1 cellular context compared by ENCODE assay signal in genomic region chr2:9043491-9043890, GRCh38.
TF ChIP-seq lines count a peak whose summit lies in the region.
"Not testable (repeated sequence)": the region's sequence is repeated elsewhere in the genome, so short reads cannot be mapped to it uniquely, and the experiment has no call there.

No MANE protein-coding gene starts in this region.

- H3K36me3 ChIP-seq in HEK293 (ENCODE audit: control insufficient read depth in 2 of 2, insufficient read depth in 1 of 2, low read length in 2 of 2): not testable (repeated sequence)

- not testable (repeated sequence) for H3K27ac ChIP-seq in HEK293 (ENCODE audit: extremely low read depth, low read depth, low read length)

- CTCF ChIA-PET in HEK293 (lab: Yijun Ruan, JAX): not testable (repeated sequence)

- POLR2A ChIA-PET in HEK293 (lab: Yijun Ruan, JAX): not testable (repeated sequence)

- not testable (repeated sequence) for H3K4me1 ChIP-seq in HEK293 (ENCODE audit: control insufficient read depth, insufficient read depth, low read length)

- not testable (repeated sequence) for H3K4me3 ChIP-seq in HEK293 (ENCODE audit: low read depth, low read length)

- not testable (repeated sequence) for TF ChIP-seq CTCF in HEK293 (tag by site-specific recombination; IDR thresholded peaks at IDR 0.05)

- not testable (repeated sequence) for H3K9me3 ChIP-seq in HEK293 (ENCODE audit: control insufficient read depth, insufficient read depth, low read depth, low read length)

TF ChIP-seq in HEK293, 187 proteins besides CTCF, POLR2A, EP300 and RAD21:
- TF ChIP-seq ZNF184 (tag by site-specific recombination; IDR thresholded peaks at IDR 0.05) (0 out of 2 replicates have a peak, but pooled peaks have one; percentile 51), SCRT2 (tag by site-specific recombination; IDR thresholded peaks at IDR 0.05) (peak; percentile 35; the same call in 1 of the 2 replicates)
